In genomic region chr16:66427036-66427446, GRCh38 we compare ENCODE assay signal across 8 cellular contexts. TPM values are rescaled to one million over a fixed set of nuclear protein-coding genes. Genes with fewer than 3 reads are reported as not detected.
DNase-seq lines count a peak whose midpoint lies in the region; ATAC-seq, FAIRE-seq and TF ChIP-seq lines count a peak whose summit lies in the region.

Gene BEAN1 (plus strand): TSS chr16:66427295. CDS start chr16:66437677, 10,382 bp downstream.

- H3K79me2 ChIP-seq in K562 (ENCODE audit: control insufficient read depth, insufficient read depth, low read length) (no peaks in the 10 kb centered on the region), keratinocyte (ENCODE audit: control insufficient read depth, insufficient read depth, low read length) (no peaks in the 10 kb centered on the region)

- peaks cover 59% of the 10 kb centered on the region for H3K27me3 Mint-ChIP-seq in activated T-cell treated with anti-CD3 and anti-CD28 coated beads, Interleukin-2, amount 50 U/mL, for 4 hours (ENCODE audit: low read depth)

- no peaks in the 10 kb centered on the region for H3K9me3 Mint-ChIP-seq in activated T-cell treated with anti-CD3 and anti-CD28 coated beads, Interleukin-2, amount 50 U/mL, for 4 hours

- H3K9ac ChIP-seq in K562 (ENCODE audit: insufficient read depth in 1 of 2, low read depth in 2 of 2, low read length in 2 of 2) (no peak within 1 kb of the TSS), keratinocyte (ENCODE audit: control insufficient read depth, extremely low read depth, insufficient read depth, low read length) (no peak within 1 kb of the TSS)

- ATAC-seq in activated T-cell treated with anti-CD3 and anti-CD28 coated beads, Interleukin-2, amount 50 U/mL, for 4 hours, result peak; percentile 41 to 49
- ATAC-seq in K562 (peak; percentile 59), GM18498 (IDR thresholded peaks at IDR 0.05; ENCODE audit: unreplicated experiment) (no peak), HG02840 (IDR thresholded peaks at IDR 0.05; ENCODE audit: low FRiP score, unreplicated experiment) (no peak)

- TF ChIP-seq POLR2A in K562 (conservative IDR thresholded peaks at IDR 0.05), result no peak

- no peaks in the 10 kb centered on the region for H3K9me3 ChIP-seq in K562 (replicated peaks; ENCODE audit: control insufficient read depth, insufficient read depth, low read depth, low read length)
- no peaks in the 10 kb centered on the region for H3K9me3 ChIP-seq in keratinocyte (ENCODE audit: control insufficient read depth, low read depth, low read length)
- no peaks in the 10 kb centered on the region for H3K9me3 ChIP-seq in thymus (ENCODE audit: control insufficient read depth)

- dilution Hi-C loops in keratinocyte (cut with MboI; ENCODE audit: extremely low pct_ligation_motif_present, low sequenced_read_pairs), result no loop called here

- H3K36me3 Mint-ChIP-seq in activated T-cell treated with anti-CD3 and anti-CD28 coated beads, Interleukin-2, amount 50 U/mL, for 4 hours (ENCODE audit: insufficient read depth), result no peaks in the 10 kb centered on the region

- TF ChIP-seq CTCF in K562 (IDR thresholded peaks at IDR 0.05 in 2 of 3, conservative IDR thresholded peaks at IDR 0.05 in 1 of 3; ENCODE audit: insufficient read depth in 2 of 3, low read depth in 1 of 3, low read length in 3 of 3), result no peak
- TF ChIP-seq CTCF in keratinocyte (optimal IDR thresholded peaks at IDR 0.05 in 1 of 3, IDR thresholded peaks at IDR 0.05 in 1 of 3, conservative IDR thresholded peaks at IDR 0.05 in 1 of 3; ENCODE audit: extremely low read depth in 1 of 3, insufficient read depth in 2 of 3, low read length in 3 of 3), result no peak

- TF ChIP-seq RAD21 in K562 (CRISPR knock-in tag; conservative IDR thresholded peaks at IDR 0.05 in 1 of 2, IDR thresholded peaks at IDR 0.05 in 1 of 2), result no peak

- H4K20me1 ChIP-seq in K562 (replicated peaks; ENCODE audit: control insufficient read depth, insufficient read depth, low read length), result peaks cover 10% of the 10 kb centered on the region
- H4K20me1 ChIP-seq in keratinocyte (ENCODE audit: control insufficient read depth, extremely low read depth, insufficient read depth, low read length), result no peaks in the 10 kb centered on the region

- H3K9me1 ChIP-seq in K562 (ENCODE audit: control insufficient read depth, insufficient read depth, low read length) (no peaks in the 10 kb centered on the region), keratinocyte (ENCODE audit: control insufficient read depth, extremely low read depth, insufficient read depth, low read length) (no peaks in the 10 kb centered on the region)

- in situ Hi-C loops in K562 (cut with MboI), result no loop called here

- peaks cover 20 to 61% of the 10 kb centered on the region in 2 experiments for H3K27me3 ChIP-seq in K562 (ENCODE audit: control insufficient read depth in 2 of 2, insufficient read depth in 2 of 2, low read length in 2 of 2)
- peaks cover 44% of the 10 kb centered on the region for H3K27me3 ChIP-seq in keratinocyte (ENCODE audit: control insufficient read depth, extremely low read depth, insufficient read depth, low read length)
- peaks cover 60% of the 10 kb centered on the region for H3K27me3 ChIP-seq in thymus (ENCODE audit: control insufficient read depth, insufficient read depth)

- H3K4me2 ChIP-seq in K562 (ENCODE audit: insufficient read depth, low read length) (no peak within 1 kb of the TSS), keratinocyte (ENCODE audit: control insufficient read depth, extremely low read depth, insufficient read depth, low read depth, low read length) (peak within 1 kb of the TSS; percentile 60)

- no TSS peak for BruUV-seq in K562 (replicated peaks; lab: Mats Ljungman, UMichigan)

- CTCF ChIA-PET in K562 (lab: Yijun Ruan, JAX; ENCODE audit: low intra/inter-chr PET ratio), result no interaction called here

- H3K27ac ChIP-seq in K562 (ENCODE audit: extremely low read depth, low read depth, low read length), result no peak within 1 kb of the TSS
- H3K27ac ChIP-seq in keratinocyte (ENCODE audit: control insufficient read depth, insufficient read depth, low read length), result no peak within 1 kb of the TSS
- H3K27ac ChIP-seq in thymus (ENCODE audit: low read depth), result no peak within 1 kb of the TSS

- H3K4me3 ChIP-seq in K562 (no peak within 1 kb of the TSS), keratinocyte (ENCODE audit: control insufficient read depth in 2 of 3, extremely low read depth in 1 of 3, insufficient read depth in 2 of 3, low read depth in 1 of 3, low read length in 3 of 3) (peak within 1 kb of the TSS; percentile 2 to 24 (median 22)), thymus (ENCODE audit: low read length) (peak within 1 kb of the TSS; percentile 46)

- H2AFZ ChIP-seq in K562 (ENCODE audit: low read depth, low read length) (no peak within 1 kb of the TSS), keratinocyte (ENCODE audit: control insufficient read depth, low read length) (peak within 1 kb of the TSS; percentile 73)

- H3K4me3 Mint-ChIP-seq in activated T-cell treated with anti-CD3 and anti-CD28 coated beads, Interleukin-2, amount 50 U/mL, for 4 hours, result peak within 1 kb of the TSS; percentile 51

- no peak for DNase-seq in activated T-cell treated with anti-CD3 and anti-CD28 coated beads, Interleukin-2, amount 50 U/mL, for 4 hours
- DNase-seq in activated T-cell treated with anti-CD3 and anti-CD28 coated beads, Interleukin-2, amount 50 U/mL, for 48 hours, result no peak
- peak; percentile 23 to 78 (median 60) for DNase-seq in K562 (ENCODE audit: extremely low read depth in 1 of 4, low spot score in 3 of 4)
- no peak for DNase-seq in keratinocyte (ENCODE audit: low read depth, low spot score)
- no peak for DNase-seq in DMS114 treated with DMSO at 0.1 percent for 48 hours (lab: John Stamatoyannopoulos, UW; ENCODE audit: unreplicated experiment)

- FAIRE-seq in K562 (lab: Jason Lieb, UNC), result no peak
- FAIRE-seq in keratinocyte (lab: Jason Lieb, UNC), result no peak

- TF ChIP-seq EP300 in K562 (IDR thresholded peaks at IDR 0.05; ENCODE audit: low read length), result no peak

- no CpG with 5 or more reads among the region's 66 CpGs for WGBS in K562 (ENCODE audit: insufficient coverage, low coverage, missing lambda C conversion rate)
- 1% methylated on average over 66 of the region's 66 CpGs for WGBS in thymus

- POLR2A ChIA-PET in K562 (lab: Yijun Ruan, JAX), result no interaction called here

- H3K36me3 ChIP-seq in K562 (ENCODE audit: control insufficient read depth, insufficient read depth, low read length), result no peaks in the 10 kb centered on the region
- no peaks in the 10 kb centered on the region for H3K36me3 ChIP-seq in keratinocyte (ENCODE audit: control insufficient read depth in 2 of 2, extremely low read depth in 1 of 2, insufficient read depth in 2 of 2, low read length in 2 of 2)
- no peaks in the 10 kb centered on the region for H3K36me3 ChIP-seq in thymus (ENCODE audit: control insufficient read depth, insufficient read depth)

- H3K4me1 Mint-ChIP-seq in activated T-cell treated with anti-CD3 and anti-CD28 coated beads, Interleukin-2, amount 50 U/mL, for 4 hours (ENCODE audit: low read depth), result peaks cover 5% of the 10 kb centered on the region

- peaks cover 0 to 15% of the 10 kb centered on the region in 2 experiments; a peak in 2 of 5 replicates for H3K4me1 ChIP-seq in K562 (replicated peaks in 1 of 2; ENCODE audit: control insufficient read depth in 2 of 2, insufficient read depth in 2 of 2, low read length in 2 of 2)
- no peaks in the 10 kb centered on the region for H3K4me1 ChIP-seq in keratinocyte (ENCODE audit: control insufficient read depth, extremely low read depth, insufficient read depth, low read length)
- no peaks in the 10 kb centered on the region for H3K4me1 ChIP-seq in thymus (ENCODE audit: control insufficient read depth, insufficient read depth, low read length)

- intact Hi-C loops in K562 (cut with micrococcal nuclease), result no loop called here

TF ChIP-seq in K562, 482 proteins besides CTCF, POLR2A, EP300 and RAD21 (continues in another document):
- peak; percentile 38; the same call in 1 of the 2 replicates for TF ChIP-seq VEZF1 (CRISPR knock-in tag; IDR thresholded peaks at IDR 0.05)

RNA-seq across cellular contexts. Expression of gene BEAN1, which starts in this region (rescaled TPM):
- not detected for total RNA-seq in activated T-cell treated with anti-CD3 and anti-CD28 coated beads, Interleukin-2, amount 50 U/mL, for 4 hours
- total RNA-seq in K562 (2011; cell fraction: chromatin; rRNA removed; ENCODE audit: low replicate concordance), result not detected in 2 replicates
- total RNA-seq in K562 (2011; cell fraction: nucleolus; rRNA removed), result not detected in 2 replicates
- not detected in 2 replicates for total RNA-seq in K562 (2011; cell fraction: nucleoplasm; rRNA removed)
- total RNA-seq in K562 (2014; rRNA removed) (not detected in 2 replicates), K562 (2014; rRNA removed; fragmentation: Illumina TruSeq; extraction: Trizol) (not detected in 2 replicates), K562 (2015; rRNA removed; fragmentation: Illumina TruSeq; extraction: Trizol) (not detected in 2 replicates), K562 (2021) (not detected in 2 replicates)
- polyA plus RNA-seq in K562 (2011; rRNA removed) (not detected in 2 replicates), K562 (2014; fragmentation: Illumina TruSeq; extraction: Trizol) (not detected in 2 replicates), K562 (2014; fragmentation: Nextera tagmentation; extraction: Ambion mirVana) (not detected), K562 (2014; rRNA removed) (not detected in 2 replicates), keratinocyte (0.07 to 0.82 TPM (median 0.24 TPM) in 3 replicates), thymus (0.25 TPM)
- polyA plus RNA-seq in K562 (2011; cell fraction: cytosol; rRNA removed), result not detected in 2 replicates
- not detected in 2 replicates for polyA plus RNA-seq in K562 (2011; cell fraction: nucleus; rRNA removed)
- 0.11 TPM in 1 of 2 replicates, not detected in the other for polyA plus RNA-seq in K562 (2012)
- polyA minus RNA-seq in K562 (2011; rRNA and poly(A)+ RNA removed), result not detected in 2 replicates
- not detected in 2 replicates for polyA minus RNA-seq in K562 (2011; cell fraction: cytosol; rRNA and poly(A)+ RNA removed)
- polyA minus RNA-seq in K562 (2011; cell fraction: nucleus; rRNA and poly(A)+ RNA removed), result not detected in 2 replicates
- polyA plus RNA-seq in keratinocyte (2011; ENCODE audit: low read depth), result 0.27 TPM
- polyA plus RNA-seq in keratinocyte (2011; cell fraction: cytosol; rRNA removed), result 0.13 and 0.51 TPM in 2 replicates
- polyA plus RNA-seq in keratinocyte (2011; cell fraction: nucleus; rRNA removed), result 0.75 and 1.0 TPM in 2 replicates
- polyA plus RNA-seq in keratinocyte (2012; ENCODE audit: low replicate concordance), result 0.15 and 1.7 TPM in 2 replicates
- 0.13 to 0.29 TPM (median 0.26 TPM) in 3 replicates for polyA minus RNA-seq in keratinocyte
- polyA minus RNA-seq in keratinocyte (2011; cell fraction: cytosol; rRNA and poly(A)+ RNA removed), result not detected
- polyA minus RNA-seq in keratinocyte (2011; cell fraction: nucleus; rRNA and poly(A)+ RNA removed), result 0.32 TPM in 1 of 2 replicates, not detected in the other

Comparison
In these comparisons a context has a peak if more than half of its experiments do, and no peak if none do; other contexts are left out.
1. Peak in ATAC-seq in activated T-cell treated with anti-CD3 and anti-CD28 coated beads, Interleukin-2, amount 50 U/mL, for 4 hours; RNA of the gene not detected or under 1 TPM.
2. Peak in DNase-seq and ATAC-seq in K562; RNA of the gene not detected or under 1 TPM.